Comparison of ENCODE assay signal across 8 cellular contexts in genomic region chr10:24900888-24901685, GRCh38. TPM values are rescaled to one million over a fixed set of nuclear protein-coding genes. Genes with fewer than 3 reads are reported as not detected.
DNase-seq lines count a peak whose midpoint lies in the region; ATAC-seq and TF ChIP-seq lines count a peak whose summit lies in the region.

No MANE protein-coding gene starts in this region.

- no peaks in the 10 kb centered on the region for H3K36me3 ChIP-seq in colonic mucosa
- no peaks in the 10 kb centered on the region for H3K36me3 ChIP-seq in gastroesophageal sphincter

- peak; percentile 25 for DNase-seq in GDM1 (lab: John Stamatoyannopoulos, UW)
- DNase-seq in colonic mucosa: no peak
- no peak for DNase-seq in stimulated activated naive CD8-positive, alpha-beta T cell treated with anti-CD3 and anti-CD28 coated beads, Interleukin-15, amount 100 ng/mL, for 72 hours
- DNase-seq in C1 segment of cervical spinal cord (lab: John Stamatoyannopoulos, UW): no peak
- DNase-seq in DMS79 treated with DMSO at 0.1 percent for 48 hours (lab: John Stamatoyannopoulos, UW): no peak

- H3K27me3 Mint-ChIP-seq in stimulated activated naive CD8-positive, alpha-beta T cell treated with anti-CD3 and anti-CD28 coated beads, Interleukin-15, amount 100 ng/mL, for 72 hours: no peaks in the 10 kb centered on the region

- H3K4me1 Mint-ChIP-seq in stimulated activated naive CD8-positive, alpha-beta T cell treated with anti-CD3 and anti-CD28 coated beads, Interleukin-15, amount 100 ng/mL, for 72 hours: peaks cover 55% of the 10 kb centered on the region

- H3K27me3 ChIP-seq in colonic mucosa: no peaks in the 10 kb centered on the region
- no peaks in the 10 kb centered on the region for H3K27me3 ChIP-seq in gastroesophageal sphincter

- intact Hi-C loops in colonic mucosa (cut with DNase I): no loop called here

- H3K9ac ChIP-seq in colonic mucosa (ENCODE audit: low read depth in 2 of 2, low read length in 2 of 2): peak overlapping the region in 1 of 2 donors; percentile 60

- WGBS in gastroesophageal sphincter (ENCODE audit: low coverage in 1 of 2), 2 donors: 62 to 79% methylated on average over 6 to 7 of the region's 7 CpGs

- no peak overlapping the region for H3K4me3 Mint-ChIP-seq in stimulated activated naive CD8-positive, alpha-beta T cell treated with anti-CD3 and anti-CD28 coated beads, Interleukin-15, amount 100 ng/mL, for 72 hours

- TF ChIP-seq EP300 in gastroesophageal sphincter (IDR thresholded peaks at IDR 0.05): no peak

- TF ChIP-seq CTCF in colonic mucosa (IDR thresholded peaks at IDR 0.05): no peak
- TF ChIP-seq CTCF in gastroesophageal sphincter (IDR thresholded peaks at IDR 0.05): no peak

- H3K4me3 ChIP-seq in colonic mucosa (no peak overlapping the region), gastroesophageal sphincter (no peak overlapping the region)

- H3K27ac ChIP-seq in colonic mucosa (peak overlapping the region; percentile 58), gastroesophageal sphincter (peak overlapping the region in 2 of 4 donors; percentile 12 to 22)

- no peaks in the 10 kb centered on the region for H3K4me1 ChIP-seq in colonic mucosa
- H3K4me1 ChIP-seq in gastroesophageal sphincter: peaks cover 0 to 19% (median 7%) of the 10 kb centered on the region in 3 donors

- H3K27ac Mint-ChIP-seq in stimulated activated naive CD8-positive, alpha-beta T cell treated with anti-CD3 and anti-CD28 coated beads, Interleukin-15, amount 100 ng/mL, for 72 hours: no peak overlapping the region

- peaks cover 0 to 8% of the 10 kb centered on the region in 2 donors for H3K9me3 Mint-ChIP-seq in stimulated activated naive CD8-positive, alpha-beta T cell treated with anti-CD3 and anti-CD28 coated beads, Interleukin-15, amount 100 ng/mL, for 72 hours

- no peak for TF ChIP-seq POLR2A in gastroesophageal sphincter (IDR thresholded peaks at IDR 0.05)

- H3K9me3 ChIP-seq in colonic mucosa: no peaks in the 10 kb centered on the region
- H3K9me3 ChIP-seq in gastroesophageal sphincter: no peaks in the 10 kb centered on the region

- ATAC-seq in GM21367 (IDR thresholded peaks at IDR 0.05; ENCODE audit: unreplicated experiment) (peak; percentile 72), HG03521 (IDR thresholded peaks at IDR 0.05; ENCODE audit: unreplicated experiment) (peak; percentile 69), gastroesophageal sphincter (no peak)
- ATAC-seq in stimulated activated naive CD8-positive, alpha-beta T cell treated with anti-CD3 and anti-CD28 coated beads, Interleukin-15, amount 100 ng/mL, for 72 hours: peak; percentile 88

RNA-seq across cellular contexts. Expression of gene PRTFDC1, which starts 51.3 kb away (rescaled TPM):
- total RNA-seq in colonic mucosa (10 to 100 TPM in 1 of 2 donors, 1 to 10 TPM in 1; 8.1 to 16.0 TPM), gastroesophageal sphincter (10 to 100 TPM in 1 of 4 donors, 1 to 10 TPM in 3; 3.2 to 14.6 (median 7.9) TPM)
